ENCODE assay signal across 3 cellular contexts in genomic region chr5:53475320-53475719, GRCh38.
A peak's percentile ranks its signal among the peaks of the same experiment; 100 is the strongest.
TF ChIP-seq lines count a peak whose summit lies in the region.

No MANE protein-coding gene starts in this region.

TF ChIP-seq in HEK293T, 16 proteins besides CTCF, POLR2A, EP300 and RAD21:
- peak; percentile 63 for TF ChIP-seq PKNOX1 (IDR thresholded peaks at IDR 0.05)
- TF ChIP-seq SUZ12 (IDR thresholded peaks at IDR 0.05), result no peak

TF ChIP-seq in K562, 482 proteins besides CTCF, POLR2A, EP300 and RAD21:
- TF ChIP-seq PKNOX1 (IDR thresholded peaks at IDR 0.05), result peak; percentile 52
- TF ChIP-seq CBX3 (IDR thresholded peaks at IDR 0.05; ENCODE audit: borderline replicate concordance in 1 of 2, low read length in 2 of 2), result no peak

TF ChIP-seq in liver, 16 proteins besides CTCF, POLR2A, EP300 and RAD21 (continued from another document):
- no peak for TF ChIP-seq REST (IDR thresholded peaks at IDR 0.05)
- no peak for TF ChIP-seq GABPA (IDR thresholded peaks at IDR 0.05 in 1 of 2, conservative IDR thresholded peaks at IDR 0.05 in 1 of 2)
- TF ChIP-seq HNF4A (conservative IDR thresholded peaks at IDR 0.05), result peak in 1 of 2 donors; percentile 6
